8 cellular contexts compared by ENCODE assay signal in the genomic region with DNA sequence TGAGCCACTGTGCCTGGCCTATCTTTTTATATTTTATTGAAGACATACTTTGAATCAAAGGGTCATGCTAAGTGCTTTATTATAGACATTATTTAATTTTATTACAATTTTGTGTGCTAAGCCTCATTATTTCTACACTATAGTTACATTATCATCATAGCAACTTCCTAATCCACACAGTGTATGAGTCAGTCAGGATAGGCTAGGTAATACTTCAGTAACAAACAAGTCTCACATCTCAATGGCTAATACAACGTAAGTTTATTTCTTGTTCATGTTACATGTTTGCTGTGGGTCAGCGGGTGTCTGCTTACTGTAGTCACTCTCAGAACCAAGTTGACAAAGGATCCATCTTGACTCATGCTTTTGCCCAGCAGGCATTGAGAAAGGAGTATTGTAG.
"Had no signal": no experiment of that assay in that cellular context is flagged by ENCODE, and none has a peak within 500 bp of the region (broad histone marks: within the 10 kb centered on the region; RNA-seq: fewer than 3 reads in every experiment).

No MANE protein-coding gene starts in this region.

- FAIRE-seq: K562 had no signal

- H3K9me3 ChIP-seq: HAP-1 had no signal

- H3K4me3 ChIP-seq: GM23248, HAP-1, K562 had no signal

- H3K27ac Mint-ChIP-seq: HFFc6 had no signal

- H3K27ac ChIP-seq: HL-60 had no signal

- H3K36me3 ChIP-seq: HAP-1 had no signal

- H3K4me1 ChIP-seq: HAP-1 had no signal

- DNase-seq: GM23248, GOT3, H7, HFFc6, KG1 had no signal

- H3K9me3 Mint-ChIP-seq: HFFc6 had no signal

- H3K4me3 Mint-ChIP-seq: HFFc6 had no signal
